8 cellular contexts compared by ENCODE assay signal in the genomic region with DNA sequence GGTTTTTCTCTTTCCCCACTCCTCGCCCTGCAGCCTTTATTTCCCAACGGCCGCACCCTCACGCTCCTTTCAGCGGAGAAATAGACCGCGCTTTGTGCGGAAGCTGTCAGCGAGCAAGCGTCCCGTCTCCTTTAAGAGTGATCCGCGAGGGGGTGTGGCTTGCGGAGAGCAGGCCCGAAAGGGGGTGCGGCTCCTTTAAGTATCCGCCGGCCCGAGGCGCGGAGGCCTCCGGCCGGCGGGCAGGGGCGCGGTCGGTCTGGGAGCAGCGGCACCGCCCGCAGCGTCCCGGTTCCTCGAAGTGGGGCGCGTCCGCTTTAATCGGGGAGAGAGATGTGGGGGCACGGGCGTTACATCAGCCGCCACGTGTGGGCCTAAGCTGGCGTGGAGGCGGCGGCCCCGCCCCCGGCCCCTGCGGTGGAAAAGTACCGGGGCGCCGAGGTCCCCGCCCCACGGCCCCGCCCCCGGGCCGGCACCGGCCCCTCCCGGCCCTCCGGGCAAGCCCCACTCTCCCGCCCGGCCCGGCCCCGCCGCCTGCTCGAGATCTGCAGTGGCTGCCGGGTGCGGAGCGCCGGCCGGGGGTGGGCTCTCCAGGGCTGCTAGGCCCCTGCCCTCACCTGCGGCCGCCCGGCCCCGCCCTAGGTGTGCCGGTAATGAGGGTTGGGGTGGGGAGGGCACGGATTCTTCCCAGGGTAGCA. TPM values are rescaled to one million over a fixed set of nuclear protein-coding genes. Genes with fewer than 3 reads are reported as not detected.
DNase-seq lines count a peak whose midpoint lies in the region; ATAC-seq and TF ChIP-seq lines count a peak whose summit lies in the region.

No MANE protein-coding gene starts in this region.

- DNase-seq in NCI-H1417 treated with DMSO at 0.1 percent for 48 hours (lab: John Stamatoyannopoulos, UW) (peak; percentile 47), T-helper 17 cell (peak; percentile 70 to 86 (median 82)), hepatic stellate cell (ENCODE audit: low spot score) (peak; percentile 93), renal cortical epithelial cell (ENCODE audit: low read depth) (peak; percentile 73), vagina (ENCODE audit: extremely low spot score in 2 of 2) (no peak)

- peak; percentile 86 for ATAC-seq in GM18498 (IDR thresholded peaks at IDR 0.05; ENCODE audit: unreplicated experiment)
- peak; percentile 87 for ATAC-seq in HG02798 (IDR thresholded peaks at IDR 0.05; ENCODE audit: poor library complexity, unreplicated experiment)
- ATAC-seq in T-helper 17 cell: peak; percentile 87

- H3K4me3 ChIP-seq in vagina: peak overlapping the region; percentile 69 to 95

- H3K27me3 Mint-ChIP-seq in T-helper 17 cell: no peaks in the 10 kb centered on the region

- H3K27ac Mint-ChIP-seq in T-helper 17 cell: peak overlapping the region; percentile 89

- peak overlapping the region; percentile 97 for H3K4me3 Mint-ChIP-seq in T-helper 17 cell

- no peaks in the 10 kb centered on the region for H3K36me3 ChIP-seq in vagina

- TF ChIP-seq CTCF in vagina (IDR thresholded peaks at IDR 0.05): no peak

- no peaks in the 10 kb centered on the region for H3K27me3 ChIP-seq in vagina

- H3K4me1 ChIP-seq in vagina: peaks cover 31% of the 10 kb centered on the region

- H3K4me1 Mint-ChIP-seq in T-helper 17 cell: peaks cover 32% of the 10 kb centered on the region

- intact Hi-C loops in vagina (cut with DNase I): no loop called here

- H3K36me3 Mint-ChIP-seq in T-helper 17 cell (ENCODE audit: low read depth): no peaks in the 10 kb centered on the region

- H3K9me3 ChIP-seq in T-helper 17 cell (ENCODE audit: control insufficient read depth, low read length, poor library complexity, severe bottlenecking): no peaks in the 10 kb centered on the region
- no peaks in the 10 kb centered on the region for H3K9me3 ChIP-seq in vagina

- peak overlapping the region; percentile 86 for H3K27ac ChIP-seq in angular gyrus (ENCODE audit: low read depth, low read length)
- H3K27ac ChIP-seq in vagina: peak overlapping the region; percentile 89

- peak in 1 of 2 donors; percentile 45 for TF ChIP-seq POLR2A in vagina (IDR thresholded peaks at IDR 0.05)

RNA-seq across cellular contexts. Expression of a gene that starts 1.2 kb away (rescaled TPM):
- total RNA-seq in T-helper 17 cell: under 1 TPM in 1 of 2 donors, not detected in 1; 0.62 TPM
- 2.8 and 5.0 TPM in 2 replicates for total RNA-seq in renal cortical epithelial cell
- total RNA-seq in vagina: 24.3 TPM

RNA-seq across cellular contexts. Expression of a gene that starts 38.7 kb away (rescaled TPM):
- 1 to 10 TPM; 1.4 to 1.5 TPM for total RNA-seq in T-helper 17 cell
- 6.3 and 6.5 TPM in 2 replicates for total RNA-seq in renal cortical epithelial cell
- 14.5 TPM for total RNA-seq in vagina

RNA-seq across cellular contexts. Expression of a gene that starts 51.0 kb away (rescaled TPM):
- total RNA-seq in T-helper 17 cell (1 to 10 TPM; 2.8 to 3.4 TPM), renal cortical epithelial cell (36.8 and 65.8 TPM in 2 replicates), vagina (31.4 TPM)

RNA-seq across cellular contexts. Expression of a gene that starts 55.3 kb away (rescaled TPM):
- total RNA-seq in T-helper 17 cell (10 to 100 TPM; 72.1 to 80.5 TPM), renal cortical epithelial cell (69.4 and 178 TPM in 2 replicates), vagina (71.5 TPM)

Comparison
In these comparisons a context has a peak if more than half of its experiments do, and no peak if none do; other contexts are left out.
1. DNase-seq: peak in NCI-H1417 treated with DMSO at 0.1 percent for 48 hours (single experiment), T-helper 17 cell (3 of 3), hepatic stellate cell (single experiment) and renal cortical epithelial cell (single experiment); none in vagina (0 of 2).
2. Peak in every context shown above with its lines, with median percentiles within 50 percentile points of each other: ATAC-seq.